18 cellular contexts compared by ENCODE assay signal in the genomic region with DNA sequence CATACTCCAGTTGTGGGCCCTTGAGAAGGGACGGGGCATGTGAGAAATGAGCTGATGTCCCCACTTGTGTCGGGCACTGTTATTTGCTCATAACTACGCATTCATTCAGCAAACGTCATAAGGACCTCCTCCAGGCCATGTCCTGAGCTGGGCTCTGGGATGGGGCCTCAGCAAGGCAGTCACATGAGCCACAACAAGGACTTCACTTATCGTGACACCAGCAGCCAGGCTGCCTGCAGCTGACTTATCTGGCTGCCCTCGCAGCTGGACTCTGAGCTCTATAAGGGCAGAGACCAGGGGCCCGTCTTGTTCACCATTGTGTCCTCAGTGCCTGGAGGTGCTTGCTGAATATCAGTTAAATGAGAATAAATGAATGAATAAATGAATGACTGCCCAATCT. TPM values are rescaled to one million over a fixed set of nuclear protein-coding genes. Genes with fewer than 3 reads are reported as not detected.
"Had no signal": no experiment of that assay in that cellular context is flagged by ENCODE, and none has a peak within 500 bp of the region (broad histone marks: within the 10 kb centered on the region; RNA-seq: fewer than 3 reads in every experiment).

No MANE protein-coding gene starts in this region.

- H3K27ac Mint-ChIP-seq: activated naive CD8-positive, alpha-beta T cell treated with anti-CD3 and anti-CD28 coated beads, Interleukin-2, amount 10 ng/mL, durations not matched to agents 7 days and 5 days; activated T-helper 1 cell treated with anti-CD3 and anti-CD28 coated beads, Interleukin-12 subunit alpha, Interleukin-12 subunit beta, Interleukin-2, Interleukin-4 antibody, amounts not matched to agents 30 ng/mL and 10 ng/mL and 1 ng/mL, durations not matched to agents 14 hours and 24 hours and 36 hours; endodermal cell; natural killer cell had no signal

- H3K4me3 Mint-ChIP-seq: activated naive CD8-positive, alpha-beta T cell treated with anti-CD3 and anti-CD28 coated beads, Interleukin-2, amount 10 ng/mL, durations not matched to agents 7 days and 5 days; activated T-helper 1 cell treated with anti-CD3 and anti-CD28 coated beads, Interleukin-12 subunit alpha, Interleukin-12 subunit beta, Interleukin-2, Interleukin-4 antibody, amounts not matched to agents 30 ng/mL and 10 ng/mL and 1 ng/mL, durations not matched to agents 14 hours and 24 hours and 36 hours; endodermal cell; natural killer cell; stimulated activated naive CD8-positive, alpha-beta T cell treated with anti-CD3 and anti-CD28 coated beads, Interleukin-15, amount 100 ng/mL, for 72 hours had no signal

- H3K36me3 Mint-ChIP-seq: activated naive CD8-positive, alpha-beta T cell treated with anti-CD3 and anti-CD28 coated beads, Interleukin-2, amount 10 ng/mL, durations not matched to agents 7 days and 5 days; natural killer cell had no signal

- H3K4me1 Mint-ChIP-seq: activated naive CD8-positive, alpha-beta T cell treated with anti-CD3 and anti-CD28 coated beads, Interleukin-2, amount 10 ng/mL, durations not matched to agents 7 days and 5 days; natural killer cell; stimulated activated naive CD8-positive, alpha-beta T cell treated with anti-CD3 and anti-CD28 coated beads, Interleukin-15, amount 100 ng/mL, for 72 hours had no signal

- H3K9me3 ChIP-seq: testis, upper lobe of left lung had no signal

- H3K4me1 ChIP-seq: parathyroid adenoma, testis had no signal

- ATAC-seq: natural killer cell; stimulated activated naive CD8-positive, alpha-beta T cell treated with anti-CD3 and anti-CD28 coated beads, Interleukin-15, amount 100 ng/mL, for 72 hours had no signal

- H3K9me3 Mint-ChIP-seq: activated naive CD8-positive, alpha-beta T cell treated with anti-CD3 and anti-CD28 coated beads, Interleukin-2, amount 10 ng/mL, durations not matched to agents 7 days and 5 days; activated T-helper 1 cell treated with anti-CD3 and anti-CD28 coated beads, Interleukin-12 subunit alpha, Interleukin-12 subunit beta, Interleukin-2, Interleukin-4 antibody, amounts not matched to agents 30 ng/mL and 10 ng/mL and 1 ng/mL, durations not matched to agents 14 hours and 24 hours and 36 hours; endodermal cell; natural killer cell; stimulated activated naive CD8-positive, alpha-beta T cell treated with anti-CD3 and anti-CD28 coated beads, Interleukin-15, amount 100 ng/mL, for 72 hours had no signal

- H3K27me3 ChIP-seq: testis, upper lobe of left lung had no signal

- H3K27ac ChIP-seq: epithelial cell of prostate, parathyroid adenoma, testis, upper lobe of left lung had no signal

- DNase-seq: activated CD4-positive, alpha-beta T cell treated with anti-CD3 and anti-CD28 coated beads, Interleukin-2, amount 50 U/mL, for 4 hours; activated naive CD4-positive, alpha-beta T cell treated with Interleukin-2 at 50 U/mL for 16 hours; activated naive CD8-positive, alpha-beta T cell treated with anti-CD3 and anti-CD28 coated beads, Interleukin-2, amount 10 ng/mL, durations not matched to agents 7 days and 5 days; endodermal cell; foreskin fibroblast; mesenchymal stem cell; natural killer cell; stimulated activated CD4-positive, alpha-beta T cell treated with anti-CD3 and anti-CD28 coated beads, Interleukin-15, amount 100 ng/mL, for 24 hours; stimulated activated CD4-positive, alpha-beta T cell treated with anti-CD3 and anti-CD28 coated beads, Interleukin-4, amount 100 ng/mL, for 1 hour; stimulated activated naive CD8-positive, alpha-beta T cell treated with anti-CD3 and anti-CD28 coated beads, Interleukin-15, amount 100 ng/mL, for 72 hours; SW 1271; T-helper 2 cell; testis; upper lobe of left lung had no signal

- H3K4me3 ChIP-seq: testis, upper lobe of left lung had no signal

- H3K36me3 ChIP-seq: upper lobe of left lung had no signal

RNA-seq across cellular contexts. Expression of a gene that starts 37.5 kb away (rescaled TPM):
- total RNA-seq: activated CD8-positive, alpha-beta memory T cell treated with anti-CD3 and anti-CD28 coated beads for 36 hours; activated naive CD8-positive, alpha-beta T cell treated with anti-CD3 and anti-CD28 coated beads, Interleukin-2, amount 10 ng/mL, durations not matched to agents 7 days and 5 days; activated T-helper 1 cell treated with anti-CD3 and anti-CD28 coated beads, Interleukin-12 subunit alpha, Interleukin-12 subunit beta, Interleukin-2, Interleukin-4 antibody, amounts not matched to agents 30 ng/mL and 10 ng/mL and 1 ng/mL, durations not matched to agents 14 hours and 24 hours and 36 hours; natural killer cell had no signal
